In genomic region chr9:128786681-128787582, GRCh38 we compare ENCODE assay signal across 1 cellular context.
A peak's percentile ranks its signal among the peaks of the same experiment; 100 is the strongest.
TF ChIP-seq lines count a peak whose summit lies in the region.

TBC1D13 (plus strand) TSS chr9:128787253; CDS start chr9:128787354, 101 bp downstream.

TF ChIP-seq in HepG2, 621 proteins besides CTCF, POLR2A, EP300 and RAD21 (continued from another document and continues in another):
- no peak for TF ChIP-seq ZBTB40 (IDR thresholded peaks at IDR 0.05)
- peak; percentile 91 for TF ChIP-seq ZBTB40 (CRISPR knock-in tag; IDR thresholded peaks at IDR 0.05)
- no peak for TF ChIP-seq TRIM24 (CRISPR knock-in tag; IDR thresholded peaks at IDR 0.05)
- peak; percentile 67 for TF ChIP-seq NFYC (CRISPR knock-in tag; IDR thresholded peaks at IDR 0.05)
- TF ChIP-seq IKZF4 (CRISPR knock-in tag; IDR thresholded peaks at IDR 0.05; ENCODE audit: borderline replicate concordance, low read depth, not compliant biosample characterization) = peak; percentile 91
- no peak for TF ChIP-seq PLRG1 (conservative IDR thresholded peaks at IDR 0.05)
- TF ChIP-seq SOX13 (IDR thresholded peaks at IDR 0.05) = peak; percentile 40; the same call in 1 of the 2 replicates
- peak in 1 of 2 experiments; percentile 65; a peak in 2 of 4 replicates for TF ChIP-seq SOX13 (CRISPR knock-in tag; conservative IDR thresholded peaks at IDR 0.05 in 1 of 2, IDR thresholded peaks at IDR 0.05 in 1 of 2)
- 0 out of 2 replicates have a peak, but pooled peaks have one; percentile 57 for TF ChIP-seq MAF1 (CRISPR knock-in tag; IDR thresholded peaks at IDR 0.05; ENCODE audit: borderline replicate concordance)
- peak; percentile 37; the same call in 1 of the 2 replicates for TF ChIP-seq BRD4 (CRISPR knock-in tag; IDR thresholded peaks at IDR 0.05)
- TF ChIP-seq ZNF530 (CRISPR knock-in tag; IDR thresholded peaks at IDR 0.05; ENCODE audit: low read depth) = no peak
- TF ChIP-seq HINFP (CRISPR knock-in tag; IDR thresholded peaks at IDR 0.05; ENCODE audit: low read depth) = peak; percentile 93
- TF ChIP-seq ZNF143 (CRISPR knock-in tag; IDR thresholded peaks at IDR 0.05) = peak; percentile 62; the same call in 1 of the 2 replicates
- peak; percentile 90 for TF ChIP-seq ZSCAN9 (CRISPR knock-in tag; IDR thresholded peaks at IDR 0.05; ENCODE audit: borderline replicate concordance)
- TF ChIP-seq ZNF142 (CRISPR knock-in tag; IDR thresholded peaks at IDR 0.05) = peak; percentile 75; the same call in 1 of the 2 replicates
- TF ChIP-seq HOMEZ (CRISPR knock-in tag; IDR thresholded peaks at IDR 0.05; ENCODE audit: low read depth) = peak; percentile 48; the same call in 1 of the 2 replicates
- 0 out of 2 replicates have a peak, but pooled peaks have one; percentile 81 for TF ChIP-seq ZNF333 (CRISPR knock-in tag; IDR thresholded peaks at IDR 0.05; ENCODE audit: borderline replicate concordance)
- TF ChIP-seq ZXDC (CRISPR knock-in tag; IDR thresholded peaks at IDR 0.05) = 0 out of 2 replicates have a peak, but pooled peaks have one; percentile 63
- peak; percentile 97 for TF ChIP-seq ZNF343 (CRISPR knock-in tag; IDR thresholded peaks at IDR 0.05)
- no peak for TF ChIP-seq AGO2 (optimal IDR thresholded peaks at IDR 0.05; ENCODE audit: low read depth, low read length)
- TF ChIP-seq ZNF431 (CRISPR knock-in tag; IDR thresholded peaks at IDR 0.05; ENCODE audit: borderline replicate concordance, low read depth) = peak; percentile 94
- TF ChIP-seq PRMT3 (CRISPR knock-in tag; IDR thresholded peaks at IDR 0.05; ENCODE audit: borderline replicate concordance, low read depth) = no peak
- no peak; the same call in 1 of the 2 replicates for TF ChIP-seq ZNF160 (CRISPR knock-in tag; IDR thresholded peaks at IDR 0.05)
- TF ChIP-seq CEBPG (CRISPR knock-in tag; IDR thresholded peaks at IDR 0.05) = peak; percentile 80
- TF ChIP-seq ZNF138 (CRISPR knock-in tag; IDR thresholded peaks at IDR 0.05; ENCODE audit: low read depth) = peak; percentile 95
- peak; percentile 65 for TF ChIP-seq SIN3B (IDR thresholded peaks at IDR 0.05; ENCODE audit: low read length)
- TF ChIP-seq ZNF772 (CRISPR knock-in tag; IDR thresholded peaks at IDR 0.05) = peak; percentile 99
- TF ChIP-seq ATF4 (CRISPR knock-in tag; IDR thresholded peaks at IDR 0.05) = peak in 1 of 2 experiments; percentile 82; a peak in 1 of 4 replicates
- peak; percentile 69 for TF ChIP-seq ZNF770 (CRISPR knock-in tag; IDR thresholded peaks at IDR 0.05)
